9 cellular contexts compared by ENCODE assay signal in the genomic region with DNA sequence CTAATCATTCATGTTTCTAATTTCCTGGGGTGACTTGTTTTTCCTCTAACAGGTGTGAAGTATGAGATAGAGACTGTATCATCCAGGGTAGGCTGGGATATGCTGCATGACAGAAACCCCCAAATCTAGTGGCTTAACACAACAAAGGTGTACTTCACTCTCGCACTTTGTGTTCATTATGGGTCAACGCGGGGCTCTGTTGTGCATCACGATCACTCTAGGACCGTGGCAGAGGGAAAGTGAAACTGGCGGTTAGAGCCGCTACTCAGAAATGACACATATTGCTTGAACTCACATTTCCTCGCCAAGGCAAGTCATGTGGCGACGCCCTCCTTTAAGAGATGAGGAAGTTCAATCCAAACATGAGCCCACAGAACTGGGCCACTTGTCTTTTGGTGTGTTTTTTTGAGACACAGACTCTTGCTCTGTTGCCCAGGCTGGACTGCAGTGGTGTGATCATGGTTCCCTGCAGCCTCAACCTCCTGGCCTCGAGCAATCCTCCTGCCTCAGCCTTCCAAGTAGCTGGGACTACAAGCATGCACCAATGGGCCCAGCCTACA. TPM values are rescaled to one million over a fixed set of nuclear protein-coding genes. Genes with fewer than 3 reads are reported as not detected.
DNase-seq lines count a peak whose midpoint lies in the region; ATAC-seq and TF ChIP-seq lines count a peak whose summit lies in the region.
"Had no signal": no experiment of that assay in that cellular context is flagged by ENCODE, and none has a peak within 500 bp of the region (broad histone marks: within the 10 kb centered on the region; RNA-seq: fewer than 3 reads in every experiment).

No MANE protein-coding gene starts in this region.

- no peaks in the 10 kb centered on the region for H3K36me3 ChIP-seq in Peyer's patch
- no peaks in the 10 kb centered on the region for H3K36me3 ChIP-seq in left ventricle myocardium inferior

- no peaks in the 10 kb centered on the region for H3K9me3 ChIP-seq in Peyer's patch
- no peaks in the 10 kb centered on the region for H3K9me3 ChIP-seq in left ventricle myocardium inferior (replicated peaks)

- H3K36me3 Mint-ChIP-seq in activated T-helper 17 cell treated with anti-CD3 and anti-CD28 coated beads, Interleukin-2, amount 50 U/mL, for 72 hours (ENCODE audit: low read depth) = no peaks in the 10 kb centered on the region

- no peak for TF ChIP-seq POLR2A in Peyer's patch (IDR thresholded peaks at IDR 0.05)

- H3K9me3 Mint-ChIP-seq in activated T-helper 17 cell treated with anti-CD3 and anti-CD28 coated beads, Interleukin-2, amount 50 U/mL, for 72 hours = no peaks in the 10 kb centered on the region

- peak; percentile 61 to 94 (median 94) for DNase-seq in Peyer's patch
- peak; percentile 43 for DNase-seq in left ventricle myocardium inferior
- peak; percentile 57 to 63 for DNase-seq in stimulated activated CD4-positive, alpha-beta T cell treated with anti-CD3 and anti-CD28 coated beads, Interleukin-2, amount 100 ng/mL, for 48 hours
- no peak for DNase-seq in NCI-H524 (lab: John Stamatoyannopoulos, UW)
- no peak for DNase-seq in NCI-H1694 (lab: John Stamatoyannopoulos, UW)

- peak overlapping the region; percentile 70 for H3K4me3 Mint-ChIP-seq in activated T-helper 17 cell treated with anti-CD3 and anti-CD28 coated beads, Interleukin-2, amount 50 U/mL, for 72 hours

- H3K27me3 ChIP-seq in Peyer's patch = no peaks in the 10 kb centered on the region
- no peaks in the 10 kb centered on the region for H3K27me3 ChIP-seq in left ventricle myocardium inferior (ENCODE audit: low read depth)
- H3K27me3 ChIP-seq: dorsolateral prefrontal cortex had no signal

- peak overlapping the region; percentile 63 for H3K27ac Mint-ChIP-seq in activated T-helper 17 cell treated with anti-CD3 and anti-CD28 coated beads, Interleukin-2, amount 50 U/mL, for 72 hours

- H3K27me3 Mint-ChIP-seq in activated T-helper 17 cell treated with anti-CD3 and anti-CD28 coated beads, Interleukin-2, amount 50 U/mL, for 72 hours = no peaks in the 10 kb centered on the region

- intact Hi-C loops in left ventricle myocardium inferior (cut with micrococcal nuclease) = no loop called here

- H3K27ac ChIP-seq in Peyer's patch (peak overlapping the region; percentile 75 to 85 (median 79)), left ventricle myocardium inferior (replicated peaks) (peak overlapping the region; percentile 76)

- peaks cover 33% of the 10 kb centered on the region for H3K4me1 Mint-ChIP-seq in activated T-helper 17 cell treated with anti-CD3 and anti-CD28 coated beads, Interleukin-2, amount 50 U/mL, for 72 hours

- H3K4me1 ChIP-seq in Peyer's patch (peaks cover 0 to 21% (median 3%) of the 10 kb centered on the region in 4 donors), left ventricle myocardium inferior (peaks cover 12% of the 10 kb centered on the region)

- TF ChIP-seq CTCF in Peyer's patch (IDR thresholded peaks at IDR 0.05) (no peak), left ventricle myocardium inferior (IDR thresholded peaks at IDR 0.05; ENCODE audit: borderline replicate concordance) (no peak)

- ATAC-seq in GM18868 (IDR thresholded peaks at IDR 0.05; ENCODE audit: unreplicated experiment) (peak; percentile 88), HG03025 (IDR thresholded peaks at IDR 0.05; ENCODE audit: low FRiP score, unreplicated experiment) (peak; percentile 93)
- ATAC-seq in activated T-helper 17 cell treated with anti-CD3 and anti-CD28 coated beads, Interleukin-2, amount 50 U/mL, for 72 hours (replicated peaks) = peak; percentile 97

- H3K4me3 ChIP-seq in Peyer's patch (peak overlapping the region in 3 of 4 donors; percentile 16 to 49 (median 32)), left ventricle myocardium inferior (peak overlapping the region; percentile 52)

RNA-seq across cellular contexts. Expression of a gene that starts 34.4 kb away (rescaled TPM):
- total RNA-seq in Peyer's patch (10 to 100 TPM; 46.5 to 90.8 (median 62.9) TPM), left ventricle myocardium inferior (83.0 TPM)
- 10 to 100 TPM; 50.6 to 64.2 TPM for total RNA-seq in activated T-helper 17 cell treated with anti-CD3 and anti-CD28 coated beads, Interleukin-2, amount 50 U/mL, for 72 hours

RNA-seq across cellular contexts. Expression of a gene that starts 41.3 kb away (rescaled TPM):
- 100 to 1,000 TPM in 1 of 4 donors, 10 to 100 TPM in 3; 23.3 to 103 (median 46.0) TPM for total RNA-seq in Peyer's patch
- 100 to 1,000 TPM; 346 to 572 TPM for total RNA-seq in activated T-helper 17 cell treated with anti-CD3 and anti-CD28 coated beads, Interleukin-2, amount 50 U/mL, for 72 hours
- 28.0 TPM for total RNA-seq in left ventricle myocardium inferior

RNA-seq across cellular contexts. Expression of a gene that starts 48.3 kb away (rescaled TPM):
- total RNA-seq in Peyer's patch (10 to 100 TPM; 18.2 to 24.6 (median 22.2) TPM), left ventricle myocardium inferior (79.0 TPM)
- total RNA-seq in activated T-helper 17 cell treated with anti-CD3 and anti-CD28 coated beads, Interleukin-2, amount 50 U/mL, for 72 hours = 10 to 100 TPM; 53.8 to 70.5 TPM

Comparison
In these comparisons a context has a peak if more than half of its experiments do, and no peak if none do; other contexts are left out.
1. DNase-seq: peak in Peyer's patch (3 of 3), left ventricle myocardium inferior (single experiment) and stimulated activated CD4-positive, alpha-beta T cell treated with anti-CD3 and anti-CD28 coated beads, Interleukin-2, amount 100 ng/mL, for 48 hours (2 of 2); none in NCI-H524 (0 of 2) and NCI-H1694 (single experiment).
2. Peak in every context shown above with its lines, with median percentiles within 50 percentile points of each other: ATAC-seq.